In genomic region chrX:125404667-125405160, GRCh38 we compare ENCODE assay signal across 1 cellular context.
TF ChIP-seq lines count a peak whose summit lies in the region.

No MANE protein-coding gene starts in this region.

TF ChIP-seq in K562, 482 proteins besides CTCF, POLR2A, EP300 and RAD21 (continued from another document and continues in another):
- no peak for TF ChIP-seq ZBTB2 (IDR thresholded peaks at IDR 0.05)
- no peak for TF ChIP-seq TGIF2 (CRISPR knock-in tag; IDR thresholded peaks at IDR 0.05)
- TF ChIP-seq ESRRA (IDR thresholded peaks at IDR 0.05; ENCODE audit: borderline replicate concordance, low read depth): no peak
- no peak for TF ChIP-seq MTF1 (CRISPR knock-in tag; IDR thresholded peaks at IDR 0.05; ENCODE audit: borderline replicate concordance)
- no peak for TF ChIP-seq TBP (optimal IDR thresholded peaks at IDR 0.05; ENCODE audit: low read depth, low read length)
- TF ChIP-seq RFX1 (IDR thresholded peaks at IDR 0.05): no peak
- no peak for TF ChIP-seq KAT8 (IDR thresholded peaks at IDR 0.05; ENCODE audit: low read depth)
- TF ChIP-seq ELF4 (CRISPR knock-in tag; IDR thresholded peaks at IDR 0.05): no peak; the same call in 1 of the 2 replicates
- no peak for TF ChIP-seq ZNF143 (CRISPR knock-in tag; IDR thresholded peaks at IDR 0.05)
- TF ChIP-seq HMGN3 (IDR thresholded peaks at IDR 0.05; ENCODE audit: borderline replicate concordance, extremely low read depth, insufficient read length, low read depth, low read length): no peak
- peak; percentile 96 for TF ChIP-seq MEIS2 (IDR thresholded peaks at IDR 0.05; ENCODE audit: partially characterized antibody)
- TF ChIP-seq ZNF77 (CRISPR knock-in tag; IDR thresholded peaks at IDR 0.05): no peak
- no peak for TF ChIP-seq SAP30 (IDR thresholded peaks at IDR 0.05; ENCODE audit: borderline replicate concordance, insufficient read depth, low read depth, low read length, poor library complexity, severe bottlenecking)
- TF ChIP-seq ZNF277 (CRISPR knock-in tag; IDR thresholded peaks at IDR 0.05; ENCODE audit: borderline replicate concordance): no peak
- no peak for TF ChIP-seq SRSF3 (IDR thresholded peaks at IDR 0.05; ENCODE audit: insufficient read depth, low read length)
- no peak for TF ChIP-seq FUS (optimal IDR thresholded peaks at IDR 0.05; ENCODE audit: low read depth, low read length)
- no peak for TF ChIP-seq ZNF197 (CRISPR knock-in tag; IDR thresholded peaks at IDR 0.05; ENCODE audit: low read depth)
- TF ChIP-seq TRIM24 (IDR thresholded peaks at IDR 0.05): peak; percentile 97 to 98
- TF ChIP-seq ZNF395 (CRISPR knock-in tag; IDR thresholded peaks at IDR 0.05): peak; percentile 69; the same call in 1 of the 2 replicates
- no peak for TF ChIP-seq PTRF (tag; IDR thresholded peaks at IDR 0.05)
- TF ChIP-seq ZBTB34 (CRISPR knock-in tag; IDR thresholded peaks at IDR 0.05): no peak
- TF ChIP-seq ZNF3 (CRISPR knock-in tag; IDR thresholded peaks at IDR 0.05): no peak
- TF ChIP-seq ATF1 (CRISPR knock-in tag; IDR thresholded peaks at IDR 0.05): no peak
- TF ChIP-seq ATF1 (tag; IDR thresholded peaks at IDR 0.05): peak; percentile 56; the same call in 1 of the 2 replicates
- peak; percentile 90 for TF ChIP-seq SPI1 (IDR thresholded peaks at IDR 0.05; ENCODE audit: borderline replicate concordance, low read depth, low read length)
- TF ChIP-seq WHSC1 (IDR thresholded peaks at IDR 0.05; ENCODE audit: low read length): no peak
- TF ChIP-seq ARID3B (CRISPR knock-in tag; IDR thresholded peaks at IDR 0.05; ENCODE audit: borderline replicate concordance): no peak
- TF ChIP-seq RREB1 (CRISPR knock-in tag; IDR thresholded peaks at IDR 0.05): no peak
- no peak for TF ChIP-seq POLR2B (IDR thresholded peaks at IDR 0.05; ENCODE audit: low read depth, partially characterized antibody)
- TF ChIP-seq MTA1 (IDR thresholded peaks at IDR 0.05; ENCODE audit: borderline replicate concordance): peak; percentile 70; the same call in 1 of the 2 replicates
- no peak for TF ChIP-seq ZBTB33 (CRISPR knock-in tag; IDR thresholded peaks at IDR 0.05)
- TF ChIP-seq SAFB (IDR thresholded peaks at IDR 0.05; ENCODE audit: borderline replicate concordance, low read depth, low read length): no peak
- peak in 1 of 2 experiments; percentile 69; a peak in 2 of 4 replicates for TF ChIP-seq MNT (conservative IDR thresholded peaks at IDR 0.05)
- no peak for TF ChIP-seq ZNF121 (CRISPR knock-in tag; conservative IDR thresholded peaks at IDR 0.05)
- no peak for TF ChIP-seq CGGBP1 (CRISPR knock-in tag; IDR thresholded peaks at IDR 0.05)
- no peak for TF ChIP-seq BCOR (IDR thresholded peaks at IDR 0.05)
